Comparison of ENCODE assay signal across 16 cellular contexts in the genomic region with DNA sequence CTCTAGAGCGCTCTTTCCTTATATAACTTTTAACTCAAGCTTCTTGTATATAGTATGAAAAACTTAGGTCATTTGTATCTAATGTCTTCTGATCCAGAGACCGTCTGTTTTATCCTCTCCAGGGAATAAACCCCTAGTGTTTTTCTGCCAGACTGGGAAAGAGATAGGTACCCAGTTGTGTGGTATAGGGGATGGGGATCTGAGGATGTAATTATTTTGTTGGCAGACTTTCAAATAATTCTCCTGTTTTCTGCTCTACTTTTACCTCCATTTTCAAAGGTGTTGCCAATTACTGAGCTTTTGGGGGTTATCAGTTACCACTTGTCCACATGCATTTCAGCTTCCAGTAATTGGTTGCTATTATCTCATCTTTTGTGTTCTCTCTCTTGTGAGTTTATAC.
DNase-seq lines count a peak whose midpoint lies in the region; ATAC-seq and TF ChIP-seq lines count a peak whose summit lies in the region.
"Had no signal": no experiment of that assay in that cellular context is flagged by ENCODE, and none has a peak within 500 bp of the region (broad histone marks: within the 10 kb centered on the region; RNA-seq: fewer than 3 reads in every experiment).

No MANE protein-coding gene starts in this region.

- DNase-seq in COR-L47 (lab: John Stamatoyannopoulos, UW) (peak; percentile 79), NCI-H1930 (lab: John Stamatoyannopoulos, UW) (peak; percentile 91 to 96), NCI-H2227 treated with DMSO at 0.1 percent for 48 hours (lab: John Stamatoyannopoulos, UW) (peak; percentile 86)
- DNase-seq in effector CD4-positive, alpha-beta T cell: no peak
- DNase-seq: C1 segment of cervical spinal cord, DMS53, H9, NCI-H1417 treated with DMSO at 0.1 percent for 48 hours, NCI-H446, T-cell, T1000 had no signal

- H3K36me3 ChIP-seq in HEK293 (ENCODE audit: control insufficient read depth in 2 of 2, insufficient read depth in 1 of 2, low read length in 2 of 2): no peaks in the 10 kb centered on the region

- H3K4me3 ChIP-seq in HEK293 (ENCODE audit: low read depth, low read length): no peak overlapping the region

- POLR2A ChIA-PET in HEK293 (lab: Yijun Ruan, JAX): interaction anchor here (1.1 kb wide), 1 partner anchor 18 kb away, joined by 4 read pairs; a partner anchor contains a TSS

- no peak overlapping the region for H3K27ac ChIP-seq in HEK293 (ENCODE audit: extremely low read depth, low read depth, low read length)

- no peak for TF ChIP-seq CTCF in HEK293 (tag by site-specific recombination; IDR thresholded peaks at IDR 0.05)

- H3K9me3 ChIP-seq in HEK293 (ENCODE audit: control insufficient read depth, insufficient read depth, low read depth, low read length): no peaks in the 10 kb centered on the region

- CTCF ChIA-PET in HEK293 (lab: Yijun Ruan, JAX): interaction anchor here (0.6 kb wide), 1 partner anchor 13 kb away, joined by 3 read pairs; no protein-coding TSS in a partner anchor

- 0 out of 2 replicates have a peak, but pooled peaks cover 3% of the 10 kb centered on the region for H3K4me1 ChIP-seq in HEK293 (ENCODE audit: control insufficient read depth, insufficient read depth, low read length)

- ATAC-seq in HG02798 (IDR thresholded peaks at IDR 0.05; ENCODE audit: poor library complexity, unreplicated experiment) (no peak), GM18517 (IDR thresholded peaks at IDR 0.05; ENCODE audit: unreplicated experiment) (no peak), HG03442 (IDR thresholded peaks at IDR 0.05; ENCODE audit: unreplicated experiment) (no peak)
- ATAC-seq: Panc1, T-cell had no signal

TF ChIP-seq in HEK293, 187 proteins besides CTCF, POLR2A, EP300 and RAD21:
- TF ChIP-seq, protein P1, sequence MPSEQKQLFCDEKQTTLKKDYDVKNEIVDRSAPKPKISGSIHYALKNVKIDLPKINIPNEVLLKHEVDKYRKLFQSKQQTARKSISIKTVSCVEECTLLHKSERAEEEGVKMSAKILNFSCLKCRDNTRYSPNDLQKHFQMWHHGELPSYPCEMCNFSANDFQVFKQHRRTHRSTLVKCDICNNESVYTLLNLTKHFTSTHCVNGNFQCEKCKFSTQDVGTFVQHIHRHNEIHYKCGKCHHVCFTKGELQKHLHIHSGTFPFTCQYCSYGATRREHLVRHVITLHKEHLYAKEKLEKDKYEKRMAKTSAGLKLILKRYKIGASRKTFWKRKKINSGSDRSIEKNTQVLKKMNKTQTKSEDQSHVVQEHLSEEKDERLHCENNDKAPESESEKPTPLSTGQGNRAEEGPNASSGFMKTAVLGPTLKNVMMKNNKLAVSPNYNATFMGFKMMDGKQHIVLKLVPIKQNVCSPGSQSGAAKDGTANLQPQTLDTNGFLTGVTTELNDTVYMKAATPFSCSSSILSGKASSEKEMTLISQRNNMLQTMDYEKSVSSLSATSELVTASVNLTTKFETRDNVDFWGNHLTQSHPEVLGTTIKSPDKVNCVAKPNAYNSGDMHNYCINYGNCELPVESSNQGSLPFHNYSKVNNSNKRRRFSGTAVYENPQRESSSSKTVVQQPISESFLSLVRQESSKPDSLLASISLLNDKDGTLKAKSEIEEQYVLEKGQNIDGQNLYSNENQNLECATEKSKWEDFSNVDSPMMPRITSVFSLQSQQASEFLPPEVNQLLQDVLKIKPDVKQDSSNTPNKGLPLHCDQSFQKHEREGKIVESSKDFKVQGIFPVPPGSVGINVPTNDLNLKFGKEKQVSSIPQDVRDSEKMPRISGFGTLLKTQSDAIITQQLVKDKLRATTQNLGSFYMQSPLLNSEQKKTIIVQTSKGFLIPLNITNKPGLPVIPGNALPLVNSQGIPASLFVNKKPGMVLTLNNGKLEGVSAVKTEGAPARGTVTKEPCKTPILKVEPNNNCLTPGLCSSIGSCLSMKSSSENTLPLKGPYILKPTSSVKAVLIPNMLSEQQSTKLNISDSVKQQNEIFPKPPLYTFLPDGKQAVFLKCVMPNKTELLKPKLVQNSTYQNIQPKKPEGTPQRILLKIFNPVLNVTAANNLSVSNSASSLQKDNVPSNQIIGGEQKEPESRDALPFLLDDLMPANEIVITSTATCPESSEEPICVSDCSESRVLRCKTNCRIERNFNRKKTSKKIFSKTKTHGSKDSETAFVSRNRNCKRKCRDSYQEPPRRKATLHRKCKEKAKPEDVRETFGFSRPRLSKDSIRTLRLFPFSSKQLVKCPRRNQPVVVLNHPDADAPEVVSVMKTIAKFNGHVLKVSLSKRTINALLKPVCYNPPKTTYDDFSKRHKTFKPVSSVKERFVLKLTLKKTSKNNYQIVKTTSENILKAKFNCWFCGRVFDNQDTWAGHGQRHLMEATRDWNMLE (tag by site-specific recombination; conservative IDR thresholded peaks at IDR 0.05; ENCODE audit: low read depth): no peak
- TF ChIP-seq MZF1 (tag by site-specific recombination; IDR thresholded peaks at IDR 0.05; ENCODE audit: borderline replicate concordance): peak; percentile 90
TF ChIP-seq in HEK293: peak in this region for 1.
